8 cellular contexts compared by ENCODE assay signal in the genomic region with DNA sequence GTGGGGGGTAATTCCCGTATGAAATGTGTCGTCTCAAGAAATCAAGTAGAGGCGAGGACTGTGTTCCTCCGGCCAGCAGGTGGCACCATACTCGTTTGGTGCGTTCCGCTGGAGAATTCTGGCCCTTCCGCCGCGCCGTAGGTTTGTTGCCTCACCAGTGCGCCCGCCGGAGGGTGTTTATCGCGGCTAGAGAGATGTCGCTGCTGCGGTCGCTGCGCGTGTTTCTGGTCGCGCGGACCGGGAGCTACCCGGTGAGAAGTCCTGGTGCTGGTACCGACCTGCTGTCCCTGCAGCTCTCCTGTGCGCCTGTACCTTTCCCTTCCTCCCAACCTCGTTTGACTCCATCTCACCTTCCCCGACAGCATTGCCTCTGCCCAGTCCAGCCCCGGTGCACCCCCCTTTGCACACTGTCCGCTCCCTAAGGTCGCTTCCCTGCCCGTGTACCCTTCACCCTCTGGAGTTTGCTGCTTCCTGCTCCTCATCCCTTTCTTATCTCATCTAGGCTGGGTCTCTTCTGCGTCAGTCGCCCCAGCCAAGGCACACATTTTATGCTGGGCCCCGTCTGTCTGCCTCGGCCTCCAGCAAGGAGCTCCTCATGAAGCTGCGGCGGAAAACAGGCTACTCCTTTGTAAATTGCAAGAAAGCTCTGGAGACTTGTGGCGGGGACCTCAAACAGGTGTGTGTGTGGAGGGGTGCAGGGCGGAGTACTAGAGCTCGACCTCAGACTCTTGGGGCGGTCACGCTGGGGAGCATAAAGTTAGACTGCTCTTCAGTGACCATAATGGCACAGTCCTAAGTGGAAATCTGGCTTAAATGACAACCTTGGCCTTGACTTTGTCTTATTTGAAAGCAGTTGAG. TPM values are rescaled to one million over a fixed set of nuclear protein-coding genes. Genes with fewer than 3 reads are reported as not detected.
A peak's percentile ranks its signal among the peaks of the same experiment; 100 is the strongest.
DNase-seq lines count a peak whose midpoint lies in the region; ATAC-seq and TF ChIP-seq lines count a peak whose summit lies in the region.

A gene (plus strand): TSS at position 180 of the 858 bp plus-strand sequence. CDS start 15 bp downstream, at position 195.

- H3K9me3 ChIP-seq in AG04450 (ENCODE audit: control insufficient read depth, insufficient read depth, low read length) (no peaks in the 10 kb centered on the region; the same call in 1 of the 2 replicates), breast epithelium (no peaks in the 10 kb centered on the region)

- no peaks in the 10 kb centered on the region for H3K4me1 ChIP-seq in breast epithelium

- H3K27ac ChIP-seq in AG04450 (ENCODE audit: low read depth, low read length) = no peak within 1 kb of the TSS
- H3K27ac ChIP-seq in VCaP = peak within 1 kb of the TSS; percentile 82
- H3K27ac ChIP-seq in breast epithelium = peak within 1 kb of the TSS; percentile 82 to 88

- no peaks in the 10 kb centered on the region for H3K36me3 ChIP-seq in breast epithelium

- H3K27me3 ChIP-seq in AG04450 (ENCODE audit: control insufficient read depth, insufficient read depth, low read length) (no peaks in the 10 kb centered on the region), breast epithelium (no peaks in the 10 kb centered on the region)

- DNase-seq in AG04450 (ENCODE audit: low read depth, low spot score) (peak; percentile 81), NCI-H2171 treated with DMSO at 0.1 percent for 48 hours (lab: John Stamatoyannopoulos, UW) (peak; percentile 90), breast epithelium (ENCODE audit: low spot score in 2 of 2) (peak; percentile 93 to 99), iPS-NIHi11 (ENCODE audit: low spot score) (peak; percentile 90), smooth muscle cell of the brain vasculature (ENCODE audit: low read depth, low spot score) (peak; percentile 76)

- ATAC-seq in GM18868 (IDR thresholded peaks at IDR 0.05; ENCODE audit: unreplicated experiment) (peak; percentile 84), HG03108 (IDR thresholded peaks at IDR 0.05; ENCODE audit: unreplicated experiment) (peak; percentile 92)

- intact Hi-C loops in breast epithelium (cut with DNase I; ENCODE audit: low total_unique reads) = loop anchor here (5.0 kb wide), 1 partner anchor 39 kb away; no protein-coding TSS in a partner anchor

- TF ChIP-seq POLR2A in breast epithelium (IDR thresholded peaks at IDR 0.05) = peak; percentile 55

- TF ChIP-seq CTCF in AG04450 (IDR thresholded peaks at IDR 0.05; ENCODE audit: low read depth, low read length) (peak; percentile 92), VCaP (conservative IDR thresholded peaks at IDR 0.05) (peak; percentile 95), breast epithelium (IDR thresholded peaks at IDR 0.05) (peak; percentile 93 to 97 (median 95))

- CTCF ChIA-PET in AG04450 (lab: Charles Lee) = interaction anchor here (0.6 to 2.4 kb wide), 25 partner anchors 9 to 1617 kb away, joined by 3 to 20 read pairs (median 4); a partner anchor contains a TSS

- H3K4me3 ChIP-seq in AG04450 (ENCODE audit: low read depth, low read length) (peak within 1 kb of the TSS; percentile 100), breast epithelium (peak within 1 kb of the TSS; percentile 74 to 87 (median 86))

- POLR2A ChIA-PET in AG04450 (lab: Yijun Ruan, JAX) = interaction anchor here (0.6 kb wide), 2 partner anchors 89 to 96 kb away, joined by 3 to 11 read pairs; no protein-coding TSS in a partner anchor

RNA-seq across cellular contexts. Expression of the gene that starts here (rescaled TPM):
- 22.3 and 22.8 TPM in 2 replicates for polyA plus RNA-seq in AG04450 (2011; rRNA removed)
- polyA minus RNA-seq in AG04450 (2011; rRNA and poly(A)+ RNA removed) = 6.1 and 7.0 TPM in 2 replicates
- 10 to 100 TPM; 17.9 to 30.8 (median 27.2) TPM for total RNA-seq in breast epithelium
